ENCODE assay signal across 7 cellular contexts in genomic region chr10:47552719-47553118, GRCh38. TPM values are rescaled to one million over a fixed set of nuclear protein-coding genes. Genes with fewer than 3 reads are reported as not detected.
DNase-seq lines count a peak whose midpoint lies in the region; ATAC-seq and TF ChIP-seq lines count a peak whose summit lies in the region.
"Not testable (repeated sequence)": the region's sequence is repeated elsewhere in the genome, so short reads cannot be mapped to it uniquely, and the experiment has no call there.

No MANE protein-coding gene starts in this region.

- peak overlapping the region; percentile 81 for H3K4me3 Mint-ChIP-seq in activated CD4-positive, alpha-beta T cell treated with anti-CD3 and anti-CD28 coated beads, Interleukin-2, amount 10 ng/mL, durations not matched to agents 7 days and 5 days
- H3K4me3 Mint-ChIP-seq in dendritic cell treated with granulocyte-macrophage colony-stimulating factor and Interleukin-4, amounts not matched to agents 40 ng/mL and 50 ng/mL, for 4 days, result peak overlapping the region; percentile 83

- POLR2A ChIA-PET in activated CD4-positive, alpha-beta T cell treated with anti-CD3 and anti-CD28 coated beads, Interleukin-2, amount 10 ng/mL, durations not matched to agents 7 days and 5 days (lab: Charles Lee), result not testable (repeated sequence)

- peak overlapping the region; percentile 57 for H3K4me3 ChIP-seq in kidney epithelial cell (ENCODE audit: low read depth, low read length)

- not testable (repeated sequence) for H3K27me3 Mint-ChIP-seq in activated CD4-positive, alpha-beta T cell treated with anti-CD3 and anti-CD28 coated beads, Interleukin-2, amount 10 ng/mL, durations not matched to agents 7 days and 5 days; dendritic cell treated with granulocyte-macrophage colony-stimulating factor and Interleukin-4, amounts not matched to agents 40 ng/mL and 50 ng/mL, for 4 days

- DNase-seq in NCI-H2227 (lab: John Stamatoyannopoulos, UW; ENCODE audit: unreplicated experiment), result peak; percentile 0
- DNase-seq in activated CD4-positive, alpha-beta T cell treated with anti-CD3 and anti-CD28 coated beads, Interleukin-2, amount 10 ng/mL, durations not matched to agents 7 days and 5 days, result peak; percentile 58
- not testable (repeated sequence) for DNase-seq in kidney epithelial cell (ENCODE audit: low read depth); sciatic nerve (ENCODE audit: low spot score)

- peak overlapping the region; percentile 78 for H3K27ac Mint-ChIP-seq in activated CD4-positive, alpha-beta T cell treated with anti-CD3 and anti-CD28 coated beads, Interleukin-2, amount 10 ng/mL, durations not matched to agents 7 days and 5 days
- peak overlapping the region; percentile 91 for H3K27ac Mint-ChIP-seq in dendritic cell treated with granulocyte-macrophage colony-stimulating factor and Interleukin-4, amounts not matched to agents 40 ng/mL and 50 ng/mL, for 4 days

- not testable (repeated sequence) for H3K27me3 ChIP-seq in kidney epithelial cell (ENCODE audit: control insufficient read depth, insufficient read depth, low read length)

- CTCF ChIA-PET in activated CD4-positive, alpha-beta T cell treated with anti-CD3 and anti-CD28 coated beads, Interleukin-2, amount 10 ng/mL, durations not matched to agents 7 days and 5 days (lab: Charles Lee), result not testable (repeated sequence)

- not testable (repeated sequence) for H3K4me1 Mint-ChIP-seq in activated CD4-positive, alpha-beta T cell treated with anti-CD3 and anti-CD28 coated beads, Interleukin-2, amount 10 ng/mL, durations not matched to agents 7 days and 5 days
- peaks cover 16% of the 10 kb centered on the region for H3K4me1 Mint-ChIP-seq in dendritic cell treated with granulocyte-macrophage colony-stimulating factor and Interleukin-4, amounts not matched to agents 40 ng/mL and 50 ng/mL, for 4 days (ENCODE audit: low read depth)

- H3K36me3 Mint-ChIP-seq in activated CD4-positive, alpha-beta T cell treated with anti-CD3 and anti-CD28 coated beads, Interleukin-2, amount 10 ng/mL, durations not matched to agents 7 days and 5 days (ENCODE audit: low read depth), result not testable (repeated sequence)
- H3K36me3 Mint-ChIP-seq in dendritic cell treated with granulocyte-macrophage colony-stimulating factor and Interleukin-4, amounts not matched to agents 40 ng/mL and 50 ng/mL, for 4 days (ENCODE audit: low read depth), result peaks cover 14% of the 10 kb centered on the region

- not testable (repeated sequence) for H3K9me3 Mint-ChIP-seq in activated CD4-positive, alpha-beta T cell treated with anti-CD3 and anti-CD28 coated beads, Interleukin-2, amount 10 ng/mL, durations not matched to agents 7 days and 5 days; dendritic cell treated with granulocyte-macrophage colony-stimulating factor and Interleukin-4, amounts not matched to agents 40 ng/mL and 50 ng/mL, for 4 days

- intact Hi-C loops in dendritic cell treated with granulocyte-macrophage colony-stimulating factor and Interleukin-4, amounts not matched to agents 40 ng/mL and 50 ng/mL, for 4 days (cut with micrococcal nuclease); sciatic nerve (cut with DNase I): not testable (repeated sequence)

- TF ChIP-seq CTCF in kidney epithelial cell (IDR thresholded peaks at IDR 0.05; ENCODE audit: insufficient read depth, low read length, poor library complexity, severe bottlenecking), result peak; percentile 27

- peak; percentile 42 for ATAC-seq in GM18520 (IDR thresholded peaks at IDR 0.05; ENCODE audit: unreplicated experiment)
- peak; percentile 46 for ATAC-seq in HG02981 (IDR thresholded peaks at IDR 0.05; ENCODE audit: unreplicated experiment)
- peak; percentile 75 for ATAC-seq in sciatic nerve

- H3K36me3 ChIP-seq in kidney epithelial cell (ENCODE audit: control insufficient read depth, insufficient read depth, low read length), result not testable (repeated sequence)

RNA-seq across cellular contexts. Expression of gene AGAP9, which starts 29.3 kb away (rescaled TPM):
- 1 to 10 TPM; 3.5 to 4.0 TPM for total RNA-seq in activated CD4-positive, alpha-beta T cell treated with anti-CD3 and anti-CD28 coated beads, Interleukin-2, amount 10 ng/mL, durations not matched to agents 7 days and 5 days
- 3.6 and 7.2 TPM in 2 replicates for total RNA-seq in kidney epithelial cell
- total RNA-seq in sciatic nerve, result 22.8 TPM
